1 cellular context compared by ENCODE assay signal in the genomic region with DNA sequence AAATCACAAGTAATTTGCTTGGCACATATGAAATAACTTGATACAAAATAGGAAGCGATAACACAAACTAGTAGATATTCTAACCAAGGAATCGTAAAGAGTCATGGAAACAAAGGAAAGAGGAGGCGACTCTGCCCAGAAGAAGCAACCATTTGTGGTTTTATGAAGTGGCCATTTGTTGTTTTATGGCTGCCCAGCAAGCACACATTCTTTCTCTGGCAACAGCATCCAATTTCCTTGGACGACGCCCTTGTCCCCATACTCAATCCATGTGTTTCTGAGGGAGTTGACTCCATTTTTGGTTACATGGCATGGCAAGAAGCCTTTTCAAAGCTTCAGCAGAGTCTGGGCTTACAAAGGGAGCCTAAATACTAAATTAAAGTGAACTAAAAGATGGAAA.
TF ChIP-seq lines count a peak whose summit lies in the region.

No MANE protein-coding gene starts in this region.

TF ChIP-seq in SK-N-SH, 30 proteins besides CTCF, POLR2A, EP300 and RAD21 (continued from another document):
- no peak for TF ChIP-seq RFX5 (IDR thresholded peaks at IDR 0.05; ENCODE audit: low read length)
- TF ChIP-seq TAF1 (IDR thresholded peaks at IDR 0.05; ENCODE audit: borderline replicate concordance, low read depth, low read length), result no peak
- no peak for TF ChIP-seq ZBTB33 (IDR thresholded peaks at IDR 0.05; ENCODE audit: borderline replicate concordance, low read depth)
- no peak for TF ChIP-seq RCOR1 (IDR thresholded peaks at IDR 0.05; ENCODE audit: low read length)
- TF ChIP-seq, protein P1, sequence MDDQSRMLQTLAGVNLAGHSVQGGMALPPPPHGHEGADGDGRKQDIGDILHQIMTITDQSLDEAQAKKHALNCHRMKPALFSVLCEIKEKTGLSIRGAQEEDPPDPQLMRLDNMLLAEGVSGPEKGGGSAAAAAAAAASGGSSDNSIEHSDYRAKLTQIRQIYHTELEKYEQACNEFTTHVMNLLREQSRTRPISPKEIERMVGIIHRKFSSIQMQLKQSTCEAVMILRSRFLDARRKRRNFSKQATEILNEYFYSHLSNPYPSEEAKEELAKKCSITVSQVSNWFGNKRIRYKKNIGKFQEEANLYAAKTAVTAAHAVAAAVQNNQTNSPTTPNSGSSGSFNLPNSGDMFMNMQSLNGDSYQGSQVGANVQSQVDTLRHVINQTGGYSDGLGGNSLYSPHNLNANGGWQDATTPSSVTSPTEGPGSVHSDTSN (IDR thresholded peaks at IDR 0.05), result no peak
- TF ChIP-seq JUND (IDR thresholded peaks at IDR 0.05), result no peak
- TF ChIP-seq, protein P2, sequence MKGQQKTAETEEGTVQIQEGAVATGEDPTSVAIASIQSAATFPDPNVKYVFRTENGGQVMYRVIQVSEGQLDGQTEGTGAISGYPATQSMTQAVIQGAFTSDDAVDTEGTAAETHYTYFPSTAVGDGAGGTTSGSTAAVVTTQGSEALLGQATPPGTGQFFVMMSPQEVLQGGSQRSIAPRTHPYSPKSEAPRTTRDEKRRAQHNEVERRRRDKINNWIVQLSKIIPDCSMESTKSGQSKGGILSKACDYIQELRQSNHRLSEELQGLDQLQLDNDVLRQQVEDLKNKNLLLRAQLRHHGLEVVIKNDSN (IDR thresholded peaks at IDR 0.05; ENCODE audit: borderline replicate concordance, low read depth), result no peak
